17 cellular contexts compared by ENCODE assay signal in the genomic region with DNA sequence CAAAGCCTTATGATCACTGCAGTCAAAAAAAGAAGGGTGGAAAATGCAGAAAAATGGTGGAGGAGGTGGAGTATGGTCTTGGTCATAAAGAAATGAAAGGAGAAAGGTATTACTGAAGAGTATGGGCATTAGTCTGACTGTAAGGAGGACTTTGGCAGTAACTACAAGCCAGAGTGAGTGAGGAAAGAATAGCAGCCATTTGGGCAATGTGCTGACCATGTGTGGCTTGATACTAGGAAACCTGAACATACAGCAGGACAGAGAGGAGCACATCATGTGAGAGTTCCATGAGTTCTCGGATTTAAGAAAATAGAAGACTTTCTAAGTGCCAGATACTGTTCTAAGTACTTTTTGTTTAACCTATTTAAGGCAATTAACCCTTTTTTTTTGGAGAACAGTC.
"Had no signal": no experiment of that assay in that cellular context is flagged by ENCODE, and none has a peak within 500 bp of the region (broad histone marks: within the 10 kb centered on the region; RNA-seq: fewer than 3 reads in every experiment).

No MANE protein-coding gene starts in this region.

- H3K4me1 ChIP-seq: spleen, tibial artery, upper lobe of left lung, uterus had no signal

- ATAC-seq: heart right ventricle; naive thymus-derived CD4-positive, alpha-beta T cell; sciatic nerve; stimulated activated memory B cell treated with anti-CD40 and anti-IgM and Interleukin-4, amounts not matched to agents 10 μg/mL and 1 μg/mL and 100 μg/mL, for 72 hours had no signal

- DNase-seq: effector CD4-positive, alpha-beta T cell; endodermal cell; heart right ventricle; hypothalamus; kidney glomerular epithelial cell; naive thymus-derived CD4-positive, alpha-beta T cell; nephron progenitor cell; spleen; stimulated activated CD4-positive, alpha-beta T cell treated with anti-CD3 and anti-CD28 coated beads, Interleukin-15, amount 100 ng/mL, for 24 hours; stimulated activated CD4-positive, alpha-beta T cell treated with anti-CD3 and anti-CD28 coated beads, Interleukin-1b, Interleukin-23, amount 100 ng/mL, for 48 hours; stimulated activated CD4-positive, alpha-beta T cell treated with anti-CD3 and anti-CD28 coated beads, Interleukin-4, amount 100 ng/mL, for 24 hours; tibial artery; upper lobe of left lung; uterus had no signal

- H3K36me3 ChIP-seq: heart right ventricle, spleen, tibial artery, upper lobe of left lung, uterus had no signal

- H3K27me3 ChIP-seq: heart right ventricle, spleen, tibial artery, upper lobe of left lung, uterus had no signal

- H3K9me3 ChIP-seq: tibial artery, upper lobe of left lung, uterus had no signal

- H3K4me3 ChIP-seq: coronary artery, heart right ventricle, spleen, tibial artery, upper lobe of left lung, uterus had no signal

- H3K27ac ChIP-seq: coronary artery, heart right ventricle, spleen, tibial artery, upper lobe of left lung, uterus had no signal
